In genomic region chr1:154327466-154328317, GRCh38 we compare ENCODE assay signal across 8 cellular contexts. TPM values are rescaled to one million over a fixed set of nuclear protein-coding genes. Genes with fewer than 3 reads are reported as not detected.
DNase-seq lines count a peak whose midpoint lies in the region; ATAC-seq, FAIRE-seq and TF ChIP-seq lines count a peak whose summit lies in the region.

No MANE protein-coding gene starts in this region.

- POLR2A ChIA-PET in AG04450 (lab: Yijun Ruan, JAX): interaction anchor here (0.6 to 1.3 kb wide), 3 partner anchors 57 to 121 kb away, joined by 4 to 5 read pairs (median 5); partner anchors contain the start of gene UBAP2L

- FAIRE-seq in GM12892 (lab: Jason Lieb, UNC): peak; percentile 78

- H3K27ac ChIP-seq in AG04450 (ENCODE audit: low read depth, low read length) (peak overlapping the region; percentile 31), VCaP (peak overlapping the region; percentile 62; the same call in 1 of the 2 replicates), gastroesophageal sphincter (peak overlapping the region; percentile 93 to 100 (median 98))

- DNase-seq in AG04450 (ENCODE audit: low read depth, low spot score) (no peak), GM12892 (ENCODE audit: insufficient read length) (no peak), SIG-M5 treated with dmso at 0.1 percent for 504 hours (lab: John Stamatoyannopoulos, UW; ENCODE audit: unreplicated experiment) (no peak), D341Med (ENCODE audit: low spot score) (no peak)
- no peak for DNase-seq in stimulated activated effector memory CD8-positive, alpha-beta T cell treated with anti-CD3 and anti-CD28 coated beads, Interleukin-12 subunit alpha, Interleukin-12 subunit beta, amount 100 ng/mL, for 72 hours (ENCODE audit: low spot score in 2 of 2)

- no peak for TF ChIP-seq EP300 in gastroesophageal sphincter (IDR thresholded peaks at IDR 0.05)

- peak overlapping the region; percentile 58 for H3K4me3 ChIP-seq in AG04450 (ENCODE audit: low read depth, low read length)
- peak overlapping the region; percentile 64 to 99 for H3K4me3 ChIP-seq in gastroesophageal sphincter

- peak overlapping the region; percentile 91 for H3K4me3 Mint-ChIP-seq in stimulated activated effector memory CD8-positive, alpha-beta T cell treated with anti-CD3 and anti-CD28 coated beads, Interleukin-12 subunit alpha, Interleukin-12 subunit beta, amount 100 ng/mL, for 72 hours

- no peak for TF ChIP-seq CTCF in AG04450 (IDR thresholded peaks at IDR 0.05; ENCODE audit: low read depth, low read length)
- no peak for TF ChIP-seq CTCF in VCaP (conservative IDR thresholded peaks at IDR 0.05)
- no peak for TF ChIP-seq CTCF in gastroesophageal sphincter (IDR thresholded peaks at IDR 0.05)

- H3K9me3 Mint-ChIP-seq in stimulated activated effector memory CD8-positive, alpha-beta T cell treated with anti-CD3 and anti-CD28 coated beads, Interleukin-12 subunit alpha, Interleukin-12 subunit beta, amount 100 ng/mL, for 72 hours: no peaks in the 10 kb centered on the region

- peaks cover 11% of the 10 kb centered on the region for H3K27me3 ChIP-seq in AG04450 (ENCODE audit: control insufficient read depth, insufficient read depth, low read length)
- no peaks in the 10 kb centered on the region for H3K27me3 ChIP-seq in gastroesophageal sphincter

- CTCF ChIA-PET in AG04450 (lab: Charles Lee): interaction anchor here (0.6 to 6.5 kb wide), 5 partner anchors 7 to 219 kb away, joined by 3 to 127 read pairs (median 4); no protein-coding TSS in a partner anchor

- 25 to 26% methylated on average over 4 of the region's 5 CpGs for WGBS in gastroesophageal sphincter (ENCODE audit: low coverage in 1 of 2), 2 donors

- no peak for ATAC-seq in gastroesophageal sphincter
- no peak for ATAC-seq in stimulated activated effector memory CD8-positive, alpha-beta T cell treated with anti-CD3 and anti-CD28 coated beads, Interleukin-12 subunit alpha, Interleukin-12 subunit beta, amount 100 ng/mL, for 72 hours
- ATAC-seq in GM21367 (IDR thresholded peaks at IDR 0.05; ENCODE audit: unreplicated experiment): no peak

- TF ChIP-seq POLR2A in GM12892 (IDR thresholded peaks at IDR 0.05; ENCODE audit: low read depth, low read length) (no peak), gastroesophageal sphincter (IDR thresholded peaks at IDR 0.05) (no peak)

- peaks cover 0 to 27% of the 10 kb centered on the region in 2 donors for H3K36me3 ChIP-seq in gastroesophageal sphincter

- H3K36me3 Mint-ChIP-seq in stimulated activated effector memory CD8-positive, alpha-beta T cell treated with anti-CD3 and anti-CD28 coated beads, Interleukin-12 subunit alpha, Interleukin-12 subunit beta, amount 100 ng/mL, for 72 hours: peaks cover 36% of the 10 kb centered on the region

- H3K4me1 Mint-ChIP-seq in stimulated activated effector memory CD8-positive, alpha-beta T cell treated with anti-CD3 and anti-CD28 coated beads, Interleukin-12 subunit alpha, Interleukin-12 subunit beta, amount 100 ng/mL, for 72 hours: peaks cover 58% of the 10 kb centered on the region

- peak overlapping the region; percentile 91 for H3K27ac Mint-ChIP-seq in stimulated activated effector memory CD8-positive, alpha-beta T cell treated with anti-CD3 and anti-CD28 coated beads, Interleukin-12 subunit alpha, Interleukin-12 subunit beta, amount 100 ng/mL, for 72 hours

- H3K4me1 ChIP-seq in gastroesophageal sphincter: peaks cover 6 to 71% (median 29%) of the 10 kb centered on the region in 3 donors

- H3K9me3 ChIP-seq in AG04450 (ENCODE audit: control insufficient read depth, insufficient read depth, low read length) (no peaks in the 10 kb centered on the region), gastroesophageal sphincter (no peaks in the 10 kb centered on the region)

RNA-seq across cellular contexts. Expression of gene ATP8B2, which starts 2.4 kb away (rescaled TPM):
- polyA plus RNA-seq in AG04450 (2011; rRNA removed): 42.5 and 45.7 TPM in 2 replicates
- 52.4 and 56.3 TPM in 2 replicates for polyA minus RNA-seq in AG04450 (2011; rRNA and poly(A)+ RNA removed)
- 6.1 TPM for polyA plus RNA-seq in GM12892 (2012; ENCODE audit: missing spikeins)
- total RNA-seq in gastroesophageal sphincter: 100 to 1,000 TPM; 107 to 175 (median 131) TPM

RNA-seq across cellular contexts. Expression of gene AQP10, which starts 6.8 kb away (rescaled TPM):
- not detected in 2 replicates for polyA plus RNA-seq in AG04450 (2011; rRNA removed)
- polyA minus RNA-seq in AG04450 (2011; rRNA and poly(A)+ RNA removed): not detected in 2 replicates
- not detected for polyA plus RNA-seq in GM12892 (2012; ENCODE audit: missing spikeins)
- total RNA-seq in gastroesophageal sphincter: 1 to 10 TPM in 1 of 4 donors, under 1 TPM in 1, not detected in 2; 0.12 to 1.1 TPM

RNA-seq across cellular contexts. Expression of gene HAX1, which starts 55.3 kb away (rescaled TPM):
- polyA plus RNA-seq in AG04450 (2011; rRNA removed): 131 and 148 TPM in 2 replicates
- polyA minus RNA-seq in AG04450 (2011; rRNA and poly(A)+ RNA removed): 64.4 and 80.1 TPM in 2 replicates
- 107 TPM for polyA plus RNA-seq in GM12892 (2012; ENCODE audit: missing spikeins)
- total RNA-seq in gastroesophageal sphincter: 100 to 1,000 TPM in 3 of 4 donors, 10 to 100 TPM in 1; 86.7 to 128 (median 120) TPM

Comparison
In these comparisons a context has a peak if more than half of its experiments do, and no peak if none do; other contexts are left out.
1. H3K27ac ChIP-seq: peak in every context shown above with its lines; median percentile 98 in gastroesophageal sphincter; 62 in VCaP; 31 in AG04450.